ENCODE assay signal across 24 cellular contexts in genomic region chr7:41383596-41383995, GRCh38.
DNase-seq lines count a peak whose midpoint lies in the region; ATAC-seq and TF ChIP-seq lines count a peak whose summit lies in the region.
"Had no signal": no experiment of that assay in that cellular context is flagged by ENCODE, and none has a peak within 500 bp of the region (broad histone marks: within the 10 kb centered on the region; RNA-seq: fewer than 3 reads in every experiment).

No MANE protein-coding gene starts in this region.

- peak; percentile 4 for DNase-seq in AG08395 (ENCODE audit: low spot score)
- DNase-seq in ELR (ENCODE audit: low read depth): peak; percentile 29
- peak; percentile 12 for DNase-seq in astrocyte of the hippocampus (ENCODE audit: low read depth, low spot score)
- no peak for DNase-seq in left lung
- no peak for DNase-seq in posterior vena cava (ENCODE audit: low spot score)
- DNase-seq in RWPE1 (ENCODE audit: low spot score): no peak
- DNase-seq in SK-N-DZ (ENCODE audit: low spot score): no peak
- DNase-seq: 8988T; AML-193; C1 segment of cervical spinal cord; Calu3; CD8-positive, alpha-beta T cell; DMS153; MM.1S; NCI-H1092; NCI-H146; NCI-H2029; NCI-H2227 treated with DMSO at 0.1 percent for 48 hours; NCI-H510A; NCI-H748 treated with DMSO at 0.1 percent for 48 hours; SIG-M5 had no signal

- H3K4me3 ChIP-seq in left lung: no peak overlapping the region
- H3K4me3 ChIP-seq: GM12878, K562 had no signal

- no peaks in the 10 kb centered on the region for H3K36me3 ChIP-seq in left lung

- ATAC-seq in left lung: peak; percentile 82
- no peak for ATAC-seq in HG03521 (IDR thresholded peaks at IDR 0.05; ENCODE audit: unreplicated experiment)
- ATAC-seq: CD8-positive, alpha-beta T cell; GM12878; K562 had no signal

- H3K9me3 ChIP-seq in left lung: no peaks in the 10 kb centered on the region

- H3K27ac ChIP-seq in left lung: no peak overlapping the region
- no peak overlapping the region for H3K27ac ChIP-seq in RWPE1

- no peaks in the 10 kb centered on the region for H3K4me1 ChIP-seq in left lung

- TF ChIP-seq CTCF in left lung (IDR thresholded peaks at IDR 0.05) (no peak), RWPE1 (conservative IDR thresholded peaks at IDR 0.05; ENCODE audit: low read depth) (no peak)

- no peaks in the 10 kb centered on the region for H3K27me3 ChIP-seq in left lung

- intact Hi-C loops in left lung (cut with DNase I) (no loop called here), posterior vena cava (cut with DNase I) (no loop called here)

- CTCF ChIA-PET in RWPE1 (lab: Yijun Ruan, JAX): no interaction called here

- POLR2A ChIA-PET in RWPE1 (lab: Yijun Ruan, JAX; ENCODE audit: low non-redundant PET): no interaction called here

Comparison
In these comparisons a context has a peak if more than half of its experiments do, and no peak if none do; other contexts are left out.
1. DNase-seq: peak in AG08395 (single experiment), ELR (single experiment) and astrocyte of the hippocampus (single experiment); none in left lung (0 of 2), posterior vena cava (single experiment), RWPE1 (single experiment) and SK-N-DZ (single experiment).